In genomic region chr20:48697845-48698491, GRCh38 we compare ENCODE assay signal across 9 cellular contexts.
DNase-seq lines count a peak whose midpoint lies in the region; ATAC-seq and TF ChIP-seq lines count a peak whose summit lies in the region.
"Had no signal": no experiment of that assay in that cellular context is flagged by ENCODE, and none has a peak within 500 bp of the region (broad histone marks: within the 10 kb centered on the region; RNA-seq: fewer than 3 reads in every experiment).

No MANE protein-coding gene starts in this region.

- no peak overlapping the region for H3K4me2 ChIP-seq in Karpas-422 (ENCODE audit: low read depth, low read length, poor library complexity, severe bottlenecking)

- TF ChIP-seq CTCF in AG04450 (IDR thresholded peaks at IDR 0.05; ENCODE audit: low read depth, low read length), result no peak

- H3K27ac ChIP-seq in AG04450 (ENCODE audit: low read depth, low read length), result no peak overlapping the region
- H3K27ac ChIP-seq in Karpas-422 (ENCODE audit: low read length), result no peak overlapping the region

- intact Hi-C loops in left ventricle myocardium superior (cut with micrococcal nuclease), result no loop called here

- no peaks in the 10 kb centered on the region for H3K27me3 Mint-ChIP-seq in activated CD8-positive, alpha-beta memory T cell treated with anti-CD3 and anti-CD28 coated beads, Interleukin-2, amount 10 ng/mL, durations not matched to agents 7 days and 5 days
- H3K27me3 Mint-ChIP-seq: activated B cell treated with CpG ODN at 0.5 μM for 24 hours had no signal

- H3K9ac ChIP-seq in adipocyte (ENCODE audit: low read length), result no peak overlapping the region
- no peak overlapping the region for H3K9ac ChIP-seq in Karpas-422 (ENCODE audit: low read length)

- H3K27me3 ChIP-seq in AG04450 (ENCODE audit: control insufficient read depth, insufficient read depth, low read length) (no peaks in the 10 kb centered on the region), adipocyte (replicated peaks; ENCODE audit: control insufficient read depth, insufficient read depth, low read length) (peaks cover 38% of the 10 kb centered on the region), Karpas-422 (ENCODE audit: low read length) (no peaks in the 10 kb centered on the region)

- peak; percentile 52 for DNase-seq in AG04450 (ENCODE audit: low read depth, low spot score)
- peak; percentile 81 for DNase-seq in M059J (ENCODE audit: low read depth)
- DNase-seq in adipocyte (ENCODE audit: low read depth), result peak; percentile 87
- DNase-seq in left ventricle myocardium superior, result peak; percentile 93
- no peak for DNase-seq in stimulated activated naive CD8-positive, alpha-beta T cell treated with anti-CD3 and anti-CD28 coated beads, Interleukin-15, Interleukin-2, amounts not matched to agents 100 U/mL and 50 U/mL, for 24 hours
- DNase-seq in Karpas-422, result no peak
- no peak for DNase-seq in activated CD8-positive, alpha-beta memory T cell treated with anti-CD3 and anti-CD28 coated beads, Interleukin-2, amount 10 ng/mL, durations not matched to agents 7 days and 5 days
- DNase-seq: activated B cell treated with CpG ODN at 0.5 μM for 24 hours had no signal

- H3K36me3 Mint-ChIP-seq in activated CD8-positive, alpha-beta memory T cell treated with anti-CD3 and anti-CD28 coated beads, Interleukin-2, amount 10 ng/mL, durations not matched to agents 7 days and 5 days, result peaks cover 59% of the 10 kb centered on the region

- H3K4me3 ChIP-seq in AG04450 (ENCODE audit: low read depth, low read length), result no peak overlapping the region
- no peak overlapping the region for H3K4me3 ChIP-seq in adipocyte (ENCODE audit: low read length)
- H3K4me3 ChIP-seq in Karpas-422 (ENCODE audit: low read length), result no peak overlapping the region

- no peak overlapping the region for H3K4me3 Mint-ChIP-seq in activated CD8-positive, alpha-beta memory T cell treated with anti-CD3 and anti-CD28 coated beads, Interleukin-2, amount 10 ng/mL, durations not matched to agents 7 days and 5 days
- H3K4me3 Mint-ChIP-seq: activated B cell treated with CpG ODN at 0.5 μM for 24 hours had no signal

- no peak overlapping the region for H3K27ac Mint-ChIP-seq in activated CD8-positive, alpha-beta memory T cell treated with anti-CD3 and anti-CD28 coated beads, Interleukin-2, amount 10 ng/mL, durations not matched to agents 7 days and 5 days
- H3K27ac Mint-ChIP-seq: activated B cell treated with CpG ODN at 0.5 μM for 24 hours had no signal

- H3K9me3 ChIP-seq in AG04450 (ENCODE audit: control insufficient read depth, insufficient read depth, low read length) (no peaks in the 10 kb centered on the region), adipocyte (ENCODE audit: control insufficient read depth, low read length) (no peaks in the 10 kb centered on the region), Karpas-422 (ENCODE audit: low read length) (no peaks in the 10 kb centered on the region)

- ATAC-seq in left ventricle myocardium superior (peak; percentile 94), HG03135 (IDR thresholded peaks at IDR 0.05; ENCODE audit: unreplicated experiment) (no peak)
- peak; percentile 51 for ATAC-seq in stimulated activated naive CD8-positive, alpha-beta T cell treated with anti-CD3 and anti-CD28 coated beads, Interleukin-15, Interleukin-2, amounts not matched to agents 100 U/mL and 50 U/mL, for 24 hours
- ATAC-seq in activated CD8-positive, alpha-beta memory T cell treated with anti-CD3 and anti-CD28 coated beads, Interleukin-2, amount 10 ng/mL, durations not matched to agents 7 days and 5 days, result no peak

- H3K79me2 ChIP-seq in Karpas-422 (ENCODE audit: low read length), result no peaks in the 10 kb centered on the region

- H3K36me3 ChIP-seq in adipocyte (ENCODE audit: control insufficient read depth, insufficient read depth, low read length, severe bottlenecking) (no peaks in the 10 kb centered on the region), Karpas-422 (ENCODE audit: insufficient read depth, low read length) (no peaks in the 10 kb centered on the region)

- CTCF ChIA-PET in AG04450 (lab: Charles Lee), result no interaction called here
- CTCF ChIA-PET in activated CD8-positive, alpha-beta memory T cell treated with anti-CD3 and anti-CD28 coated beads, Interleukin-2, amount 10 ng/mL, durations not matched to agents 7 days and 5 days (lab: Charles Lee), result no interaction called here

- H4K20me1 ChIP-seq in Karpas-422 (ENCODE audit: insufficient read depth, low read depth, low read length), result no peaks in the 10 kb centered on the region

- H3K9me2 ChIP-seq in Karpas-422 (replicated peaks; ENCODE audit: insufficient read depth, low read length), result no peaks in the 10 kb centered on the region

- POLR2A ChIA-PET in AG04450 (lab: Yijun Ruan, JAX), result interaction anchor here (0.7 kb wide), 2 partner anchors 13 to 15 kb away, joined by 3 to 4 read pairs; no protein-coding TSS in a partner anchor

- no peaks in the 10 kb centered on the region for H3K9me3 Mint-ChIP-seq in activated CD8-positive, alpha-beta memory T cell treated with anti-CD3 and anti-CD28 coated beads, Interleukin-2, amount 10 ng/mL, durations not matched to agents 7 days and 5 days (ENCODE audit: low read depth)
- H3K9me3 Mint-ChIP-seq: activated B cell treated with CpG ODN at 0.5 μM for 24 hours had no signal

- H2AFZ ChIP-seq in Karpas-422 (ENCODE audit: low read length), result no peak overlapping the region

- peaks cover 28% of the 10 kb centered on the region for H3K4me1 Mint-ChIP-seq in activated CD8-positive, alpha-beta memory T cell treated with anti-CD3 and anti-CD28 coated beads, Interleukin-2, amount 10 ng/mL, durations not matched to agents 7 days and 5 days
- H3K4me1 Mint-ChIP-seq: activated B cell treated with CpG ODN at 0.5 μM for 24 hours had no signal

- H3K4me1 ChIP-seq in adipocyte (ENCODE audit: control insufficient read depth, insufficient read depth, low read length), result peaks cover 7% of the 10 kb centered on the region
- H3K4me1 ChIP-seq in Karpas-422 (ENCODE audit: low read length), result no peaks in the 10 kb centered on the region

Comparison
In these comparisons a context has a peak if more than half of its experiments do, and no peak if none do; other contexts are left out.
1. DNase-seq: peak in AG04450 (single experiment), M059J (single experiment), adipocyte (single experiment) and left ventricle myocardium superior (single experiment); none in stimulated activated naive CD8-positive, alpha-beta T cell treated with anti-CD3 and anti-CD28 coated beads, Interleukin-15, Interleukin-2, amounts not matched to agents 100 U/mL and 50 U/mL, for 24 hours (single experiment), Karpas-422 (single experiment) and activated CD8-positive, alpha-beta memory T cell treated with anti-CD3 and anti-CD28 coated beads, Interleukin-2, amount 10 ng/mL, durations not matched to agents 7 days and 5 days (single experiment).
2. ATAC-seq: peak in left ventricle myocardium superior (single experiment) and stimulated activated naive CD8-positive, alpha-beta T cell treated with anti-CD3 and anti-CD28 coated beads, Interleukin-15, Interleukin-2, amounts not matched to agents 100 U/mL and 50 U/mL, for 24 hours (single experiment); none in activated CD8-positive, alpha-beta memory T cell treated with anti-CD3 and anti-CD28 coated beads, Interleukin-2, amount 10 ng/mL, durations not matched to agents 7 days and 5 days (single experiment) and HG03135 (single experiment).